ENCODE assay signal across 8 cellular contexts in the genomic region with DNA sequence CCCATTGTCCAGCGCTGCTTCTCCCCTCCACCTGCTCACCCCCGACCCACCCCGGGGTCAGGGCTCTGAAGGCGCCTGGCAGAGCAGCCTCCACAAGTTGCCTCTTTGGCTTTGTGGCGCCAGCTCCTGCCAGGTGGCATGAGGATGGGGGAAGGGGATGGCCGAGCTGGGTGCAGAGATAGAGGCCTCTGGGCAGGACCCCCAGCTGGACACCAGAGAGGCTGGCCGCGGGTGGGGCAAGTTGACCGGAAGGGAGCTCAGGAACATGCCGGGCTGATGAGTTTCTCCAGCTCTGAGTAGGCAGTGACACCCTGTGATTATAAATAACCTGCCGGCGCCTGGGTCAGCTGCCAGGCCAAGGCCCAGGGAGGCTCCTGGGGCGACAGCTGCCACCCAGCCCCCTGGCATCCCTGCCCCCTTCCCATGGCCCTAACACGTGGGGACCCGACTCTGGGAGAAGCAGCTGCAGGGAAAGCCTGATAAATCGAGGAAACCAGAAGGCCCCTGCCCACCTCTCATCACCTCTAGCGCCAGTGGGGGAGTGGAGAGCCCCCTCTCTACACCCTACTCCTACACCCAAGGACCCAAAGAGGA. TPM values are rescaled to one million over a fixed set of nuclear protein-coding genes. Genes with fewer than 3 reads are reported as not detected.
A peak's percentile ranks its signal among the peaks of the same experiment; 100 is the strongest.
DNase-seq lines count a peak whose midpoint lies in the region; ATAC-seq and TF ChIP-seq lines count a peak whose summit lies in the region.

No MANE protein-coding gene starts in this region.

- ATAC-seq in activated naive CD8-positive, alpha-beta T cell treated with anti-CD3 and anti-CD28 coated beads, Interleukin-2, amount 50 U/mL, for 24 hours = no peak
- ATAC-seq in left lobe of liver = peak; percentile 12

- no peak overlapping the region for H4K8ac ChIP-seq in H9 (replicated peaks; ENCODE audit: insufficient read length, low read depth, low read length)

- H3K4me3 ChIP-seq in urinary bladder (ENCODE audit: low read depth, low read length) = peak overlapping the region; percentile 41

- H3K4me2 ChIP-seq in H9 (ENCODE audit: insufficient read depth, insufficient read length, low read length) = peak overlapping the region; percentile 46

- H3K27me3 Mint-ChIP-seq in H9 (ENCODE audit: low read depth) = peaks cover 44% of the 10 kb centered on the region
- peaks cover 2% of the 10 kb centered on the region for H3K27me3 Mint-ChIP-seq in activated naive CD8-positive, alpha-beta T cell treated with anti-CD3 and anti-CD28 coated beads, Interleukin-2, amount 50 U/mL, for 24 hours

- no peak overlapping the region for H3K18ac ChIP-seq in H9 (ENCODE audit: insufficient read length, low read depth, low read length)

- no peaks in the 10 kb centered on the region for H3K36me3 ChIP-seq in urinary bladder (ENCODE audit: insufficient read depth)

- no peak overlapping the region for H2AFZ ChIP-seq in H9 (ENCODE audit: low read length)

- H3K27ac ChIP-seq in 22Rv1 (peak overlapping the region; percentile 65), H9 (ENCODE audit: insufficient read length, low read depth, low read length) (no peak overlapping the region), urinary bladder (ENCODE audit: low read depth) (no peak overlapping the region)

- no peaks in the 10 kb centered on the region; a peak in 1 of 5 replicates for H3K9me3 Mint-ChIP-seq in H9
- no peaks in the 10 kb centered on the region for H3K9me3 Mint-ChIP-seq in activated naive CD8-positive, alpha-beta T cell treated with anti-CD3 and anti-CD28 coated beads, Interleukin-2, amount 50 U/mL, for 24 hours

- H3K27ac Mint-ChIP-seq in H9 = no peak overlapping the region
- no peak overlapping the region for H3K27ac Mint-ChIP-seq in activated naive CD8-positive, alpha-beta T cell treated with anti-CD3 and anti-CD28 coated beads, Interleukin-2, amount 50 U/mL, for 24 hours

- no peak overlapping the region for H2AK5ac ChIP-seq in H9 (ENCODE audit: insufficient read length, low read length)

- no peak overlapping the region for H3K4ac ChIP-seq in H9 (ENCODE audit: low read depth, low read length)

- peak overlapping the region; percentile 63 to 76 for H3K4me3 Mint-ChIP-seq in H9
- peak overlapping the region; percentile 81 for H3K4me3 Mint-ChIP-seq in activated naive CD8-positive, alpha-beta T cell treated with anti-CD3 and anti-CD28 coated beads, Interleukin-2, amount 50 U/mL, for 24 hours

- H3K79me2 ChIP-seq in H9 (ENCODE audit: insufficient read depth, low read length) = no peaks in the 10 kb centered on the region

- no peaks in the 10 kb centered on the region for H3K9me3 ChIP-seq in H9 (ENCODE audit: control insufficient read depth, low read depth, low read length)

- no peaks in the 10 kb centered on the region for H3K36me3 Mint-ChIP-seq in H9 (ENCODE audit: insufficient read depth in 1 of 3, low read depth in 3 of 3)
- peaks cover 2% of the 10 kb centered on the region for H3K36me3 Mint-ChIP-seq in activated naive CD8-positive, alpha-beta T cell treated with anti-CD3 and anti-CD28 coated beads, Interleukin-2, amount 50 U/mL, for 24 hours (ENCODE audit: low read depth)

- H4K91ac ChIP-seq in H9 (ENCODE audit: insufficient read length, low read depth, low read length) = no peak overlapping the region

- H3K23me2 ChIP-seq in H9 (ENCODE audit: insufficient read length, low read depth, low read length, poor library complexity, severe bottlenecking) = peaks cover 4% of the 10 kb centered on the region

- H2BK20ac ChIP-seq in H9 (ENCODE audit: low read depth, low read length, poor library complexity, severe bottlenecking) = no peak overlapping the region

- no peaks in the 10 kb centered on the region for H3K79me1 ChIP-seq in H9 (ENCODE audit: insufficient read depth, low read depth, low read length, poor library complexity, severe bottlenecking)

- H2BK5ac ChIP-seq in H9 (ENCODE audit: insufficient read length, low read length) = no peak overlapping the region

- no peak overlapping the region for H3K14ac ChIP-seq in H9 (ENCODE audit: insufficient read depth, low read length)

- no peak overlapping the region for H4K5ac ChIP-seq in H9 (ENCODE audit: insufficient read length, low read depth, low read length)

- H2BK120ac ChIP-seq in H9 (ENCODE audit: low read depth, low read length, poor library complexity, severe bottlenecking) = no peak overlapping the region

- H3K4me1 ChIP-seq in H9 (ENCODE audit: insufficient read depth, low read length) (no peaks in the 10 kb centered on the region), urinary bladder (ENCODE audit: insufficient read depth) (no peaks in the 10 kb centered on the region)

- no peak overlapping the region for H3K23ac ChIP-seq in H9 (ENCODE audit: insufficient read length, low read depth, low read length)

- no peaks in the 10 kb centered on the region for H3K27me3 ChIP-seq in H9 (ENCODE audit: insufficient read depth, low read length)

- no peak for DNase-seq in H9
- no peak for DNase-seq in activated naive CD8-positive, alpha-beta T cell treated with anti-CD3 and anti-CD28 coated beads, Interleukin-2, amount 50 U/mL, for 24 hours
- no peak for DNase-seq in left lobe of liver (ENCODE audit: low spot score)
- no peak for DNase-seq in dermis blood vessel endothelial cell
- DNase-seq in HT-29 (ENCODE audit: low spot score) = no peak
- no peak for DNase-seq in activated effector memory CD4-positive, alpha-beta T cell treated with anti-CD3 and anti-CD28 coated beads, Interleukin-2, amount 50 U/mL, for 16 hours

- peaks cover 5 to 9% of the 10 kb centered on the region in 2 experiments for H3K4me1 Mint-ChIP-seq in H9
- H3K4me1 Mint-ChIP-seq in activated naive CD8-positive, alpha-beta T cell treated with anti-CD3 and anti-CD28 coated beads, Interleukin-2, amount 50 U/mL, for 24 hours = peaks cover 25% of the 10 kb centered on the region

- no peak overlapping the region for H3K9ac ChIP-seq in H9 (ENCODE audit: extremely low read depth, insufficient read length, low read length)

- WGBS in H9 (ENCODE audit: extremely low coverage, insufficient read length, low lambda C conversion rate) = no CpG with 5 or more reads among the region's 17 CpGs
- 13% methylated on average over 17 of the region's 17 CpGs for WGBS in urinary bladder

- no peak overlapping the region for H2BK15ac ChIP-seq in H9 (ENCODE audit: low read depth, low read length)

- TF ChIP-seq CTCF in 22Rv1 (IDR thresholded peaks at IDR 0.05) (no peak), H9 (conservative IDR thresholded peaks at IDR 0.05) (no peak)

- no peak overlapping the region for H3T11ph ChIP-seq in H9 (ENCODE audit: low read length)

- no peak overlapping the region for H2BK12ac ChIP-seq in H9 (ENCODE audit: insufficient read length, low read depth, low read length)

- H3K56ac ChIP-seq in H9 (ENCODE audit: insufficient read length, low read depth, low read length) = no peak overlapping the region

- H4K20me1 ChIP-seq in H9 (ENCODE audit: control insufficient read depth, insufficient read depth, insufficient read length) = peaks cover 3% of the 10 kb centered on the region

RNA-seq across cellular contexts. Expression of a gene that starts 0.7 kb away (rescaled TPM):
- total RNA-seq in H9 (2021) (4.2 and 4.7 TPM in 2 replicates), left lobe of liver (not detected), urinary bladder (1.3 TPM), dermis blood vessel endothelial cell (0.23 and 0.51 TPM in 2 replicates)
- 1.0 TPM for polyA plus RNA-seq in urinary bladder
- 0.23 TPM in 1 of 2 replicates, not detected in the other for total RNA-seq in HT-29 (2014; rRNA removed; shearing (Covaris generic))

RNA-seq across cellular contexts. Expression of a gene that starts 26.6 kb away (rescaled TPM):
- total RNA-seq in H9 (2021) = 70.7 and 72.2 TPM in 2 replicates
- total RNA-seq in left lobe of liver = 26.6 TPM
- 7.8 TPM for total RNA-seq in urinary bladder
- polyA plus RNA-seq in urinary bladder = 77.1 TPM
- 11.4 and 14.6 TPM in 2 replicates for total RNA-seq in dermis blood vessel endothelial cell
- 35.5 and 54.7 TPM in 2 replicates for total RNA-seq in HT-29 (2014; rRNA removed; shearing (Covaris generic))

RNA-seq across cellular contexts. Expression of a gene that starts 26.8 kb away (rescaled TPM):
- total RNA-seq in H9 (2021) = 76.3 and 79.2 TPM in 2 replicates
- 12.4 TPM for total RNA-seq in left lobe of liver
- 64.2 TPM for total RNA-seq in urinary bladder
- 129 TPM for polyA plus RNA-seq in urinary bladder
- total RNA-seq in dermis blood vessel endothelial cell = 224 and 238 TPM in 2 replicates
- 121 and 128 TPM in 2 replicates for total RNA-seq in HT-29 (2014; rRNA removed; shearing (Covaris generic))

RNA-seq across cellular contexts. Expression of a gene that starts 28.5 kb away (rescaled TPM):
- total RNA-seq in H9 (2021) (26.6 and 26.7 TPM in 2 replicates), left lobe of liver (0.05 TPM), urinary bladder (2.2 TPM), dermis blood vessel endothelial cell (4.3 and 14.3 TPM in 2 replicates)
- polyA plus RNA-seq in urinary bladder = 0.08 TPM
- 13.1 and 17.1 TPM in 2 replicates for total RNA-seq in HT-29 (2014; rRNA removed; shearing (Covaris generic))

RNA-seq across cellular contexts. Expression of a gene that starts 58.7 kb away (rescaled TPM):
- 12.4 and 12.8 TPM in 2 replicates for total RNA-seq in H9 (2021)
- 8.7 TPM for total RNA-seq in left lobe of liver
- 10.6 TPM for total RNA-seq in urinary bladder
- 13.8 TPM for polyA plus RNA-seq in urinary bladder
- 28.2 and 37.8 TPM in 2 replicates for total RNA-seq in dermis blood vessel endothelial cell
- total RNA-seq in HT-29 (2014; rRNA removed; shearing (Covaris generic)) = 10.3 and 18.4 TPM in 2 replicates
